Comparison of ENCODE assay signal across 21 cellular contexts in the genomic region with DNA sequence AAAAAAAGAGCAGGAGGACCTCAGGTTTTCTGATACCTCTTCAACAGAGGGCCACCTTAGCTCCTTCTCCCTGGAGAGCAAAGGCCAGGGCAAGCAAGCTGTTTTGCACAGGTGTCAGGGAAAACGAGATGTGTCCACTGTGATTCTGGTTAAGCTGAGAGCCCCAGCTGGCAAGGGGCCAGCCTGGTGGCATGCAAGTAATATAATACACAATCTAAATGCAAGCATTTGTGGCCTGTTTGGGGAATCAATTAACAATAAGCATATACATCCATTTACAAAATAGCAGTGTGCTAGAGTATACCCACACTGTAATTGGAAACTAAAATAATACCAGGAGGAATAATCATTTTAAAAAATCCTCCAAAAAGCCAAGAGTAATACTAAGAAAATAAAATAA.
DNase-seq lines count a peak whose midpoint lies in the region; ATAC-seq and TF ChIP-seq lines count a peak whose summit lies in the region.
"Had no signal": no experiment of that assay in that cellular context is flagged by ENCODE, and none has a peak within 500 bp of the region (broad histone marks: within the 10 kb centered on the region; RNA-seq: fewer than 3 reads in every experiment).

No MANE protein-coding gene starts in this region.

- peaks cover 3% of the 10 kb centered on the region for H3K27me3 Mint-ChIP-seq in activated CD4-positive, alpha-beta T cell treated with anti-CD3 and anti-CD28 coated beads for 36 hours

- H3K4me1 ChIP-seq in lower lobe of right lung: peaks cover 11% of the 10 kb centered on the region
- H3K4me1 ChIP-seq: Caco-2, parathyroid adenoma had no signal

- H3K27me3 ChIP-seq in lower lobe of right lung (ENCODE audit: low read depth): no peaks in the 10 kb centered on the region
- H3K27me3 ChIP-seq: heart left ventricle had no signal

- TF ChIP-seq EP300 in Ishikawa (IDR thresholded peaks at IDR 0.05; ENCODE audit: borderline replicate concordance): no peak

- no peaks in the 10 kb centered on the region for H3K36me3 ChIP-seq in lower lobe of right lung
- H3K36me3 ChIP-seq: heart left ventricle had no signal

- no peak overlapping the region for H3K4me3 Mint-ChIP-seq in activated CD4-positive, alpha-beta T cell treated with anti-CD3 and anti-CD28 coated beads for 36 hours
- H3K4me3 Mint-ChIP-seq: HFFc6; naive thymus-derived CD8-positive, alpha-beta T cell; stimulated activated naive CD8-positive, alpha-beta T cell treated with anti-CD3 and anti-CD28 coated beads, Interleukin-15, Interleukin-2, amounts not matched to agents 100 ng/mL and 50 ng/mL, for 24 hours had no signal

- CTCF ChIA-PET in activated CD4-positive, alpha-beta T cell treated with anti-CD3 and anti-CD28 coated beads for 36 hours (lab: Charles Lee): no interaction called here

- ATAC-seq in lower lobe of right lung: no peak
- ATAC-seq in activated CD4-positive, alpha-beta T cell treated with anti-CD3 and anti-CD28 coated beads for 36 hours: no peak
- ATAC-seq: heart left ventricle; naive thymus-derived CD8-positive, alpha-beta T cell had no signal

- TF ChIP-seq RAD21 in Ishikawa (IDR thresholded peaks at IDR 0.05; ENCODE audit: low read depth): no peak

- H3K36me3 Mint-ChIP-seq in activated CD4-positive, alpha-beta T cell treated with anti-CD3 and anti-CD28 coated beads for 36 hours (ENCODE audit: low read depth): no peaks in the 10 kb centered on the region
- H3K36me3 Mint-ChIP-seq: naive thymus-derived CD8-positive, alpha-beta T cell had no signal

- H3K9me3 Mint-ChIP-seq in activated CD4-positive, alpha-beta T cell treated with anti-CD3 and anti-CD28 coated beads for 36 hours (ENCODE audit: low read depth): peaks cover 7% of the 10 kb centered on the region
- H3K9me3 Mint-ChIP-seq: HFFc6 had no signal

- intact Hi-C loops in lower lobe of right lung (cut with DNase I): no loop called here
- intact Hi-C loops in activated CD4-positive, alpha-beta T cell treated with anti-CD3 and anti-CD28 coated beads for 36 hours (cut with DNase I, micrococcal nuclease): no loop called here

- POLR2A ChIA-PET in activated CD4-positive, alpha-beta T cell treated with anti-CD3 and anti-CD28 coated beads for 36 hours (lab: Charles Lee): no interaction called here

- H3K27ac ChIP-seq in lower lobe of right lung: peak overlapping the region; percentile 77
- H3K27ac ChIP-seq: parathyroid adenoma had no signal

- DNase-seq in DMS79 (lab: John Stamatoyannopoulos, UW) (peak; percentile 10), NCI-H69 (lab: John Stamatoyannopoulos, UW) (peak; percentile 75), lower lobe of right lung (no peak), SW 1271 (lab: John Stamatoyannopoulos, UW) (no peak), OCI-M1 (lab: John Stamatoyannopoulos, UW) (no peak)
- DNase-seq in activated CD4-positive, alpha-beta T cell treated with anti-CD3 and anti-CD28 coated beads for 36 hours: no peak
- DNase-seq: activated CD4-positive, alpha-beta T cell treated with anti-CD3 and anti-CD28 coated beads for 4 hours; activated effector memory CD4-positive, alpha-beta T cell treated with anti-CD3 and anti-CD28 coated beads, Interleukin-2, amount 50 U/mL, for 16 hours; AML-193; anterior cingulate cortex; Caco-2; HFFc6; KBM-7; naive thymus-derived CD8-positive, alpha-beta T cell; NCI-H1048; NCI-H526 treated with DMSO at 0.1 percent for 48 hours; stimulated activated CD4-positive, alpha-beta T cell treated with anti-CD3 and anti-CD28 coated beads, Interleukin-2, amount 100 ng/mL, for 24 hours had no signal

- H3K27ac Mint-ChIP-seq in activated CD4-positive, alpha-beta T cell treated with anti-CD3 and anti-CD28 coated beads for 36 hours: no peak overlapping the region
- H3K27ac Mint-ChIP-seq: HFFc6; naive thymus-derived CD8-positive, alpha-beta T cell; stimulated activated naive CD8-positive, alpha-beta T cell treated with anti-CD3 and anti-CD28 coated beads, Interleukin-15, Interleukin-2, amounts not matched to agents 100 ng/mL and 50 ng/mL, for 24 hours had no signal

- H3K4me3 ChIP-seq in lower lobe of right lung: no peak overlapping the region
- H3K4me3 ChIP-seq: heart left ventricle had no signal

- H3K9me3 ChIP-seq in lower lobe of right lung: no peaks in the 10 kb centered on the region
- H3K9me3 ChIP-seq: Caco-2, heart left ventricle had no signal

- H3K4me1 Mint-ChIP-seq in activated CD4-positive, alpha-beta T cell treated with anti-CD3 and anti-CD28 coated beads for 36 hours: no peaks in the 10 kb centered on the region
- H3K4me1 Mint-ChIP-seq: naive thymus-derived CD8-positive, alpha-beta T cell had no signal

- no peak for TF ChIP-seq CTCF in lower lobe of right lung (IDR thresholded peaks at IDR 0.05)

TF ChIP-seq in Ishikawa, 13 proteins besides CTCF, POLR2A, EP300 and RAD21:
- TF ChIP-seq, protein P1, sequence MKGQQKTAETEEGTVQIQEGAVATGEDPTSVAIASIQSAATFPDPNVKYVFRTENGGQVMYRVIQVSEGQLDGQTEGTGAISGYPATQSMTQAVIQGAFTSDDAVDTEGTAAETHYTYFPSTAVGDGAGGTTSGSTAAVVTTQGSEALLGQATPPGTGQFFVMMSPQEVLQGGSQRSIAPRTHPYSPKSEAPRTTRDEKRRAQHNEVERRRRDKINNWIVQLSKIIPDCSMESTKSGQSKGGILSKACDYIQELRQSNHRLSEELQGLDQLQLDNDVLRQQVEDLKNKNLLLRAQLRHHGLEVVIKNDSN (IDR thresholded peaks at IDR 0.05): no peak
- TF ChIP-seq TCF12 (IDR thresholded peaks at IDR 0.05; ENCODE audit: low read depth) (no peak), NFIC (IDR thresholded peaks at IDR 0.05) (peak; percentile 84)

Comparison
In these comparisons a context has a peak if more than half of its experiments do, and no peak if none do; other contexts are left out.
1. DNase-seq: peak in DMS79 (single experiment) and NCI-H69 (single experiment); none in lower lobe of right lung (single experiment), activated CD4-positive, alpha-beta T cell treated with anti-CD3 and anti-CD28 coated beads for 36 hours (single experiment), SW 1271 (0 of 2) and OCI-M1 (single experiment).